Comparison of ENCODE assay signal across 8 cellular contexts in genomic region chr17:75088902-75089417, GRCh38. TPM values are rescaled to one million over a fixed set of nuclear protein-coding genes. Genes with fewer than 3 reads are reported as not detected.
A peak's percentile ranks its signal among the peaks of the same experiment; 100 is the strongest.
DNase-seq lines count a peak whose midpoint lies in the region; ATAC-seq and TF ChIP-seq lines count a peak whose summit lies in the region.

No MANE protein-coding gene starts in this region.

- H3K4me3 Mint-ChIP-seq in activated CD4-positive, alpha-beta memory T cell treated with anti-CD3 and anti-CD28 coated beads for 36 hours: peak overlapping the region; percentile 30

- H3K27me3 ChIP-seq in right cardiac atrium (ENCODE audit: control insufficient read depth, insufficient read depth): no peaks in the 10 kb centered on the region
- no peaks in the 10 kb centered on the region for H3K27me3 ChIP-seq in spleen (replicated peaks in 1 of 7)

- no peak for TF ChIP-seq POLR2A in spleen (IDR thresholded peaks at IDR 0.05)

- TF ChIP-seq CTCF in spleen (IDR thresholded peaks at IDR 0.05 in 8 of 11, conservative IDR thresholded peaks at IDR 0.05 in 3 of 11): no peak

- CTCF ChIA-PET in activated CD4-positive, alpha-beta memory T cell treated with anti-CD3 and anti-CD28 coated beads for 36 hours (lab: Charles Lee): interaction anchor here (0.8 to 1.9 kb wide), 4 partner anchors 16 to 131 kb away, joined by 3 to 4 read pairs (median 4); no protein-coding TSS in a partner anchor

- no peak overlapping the region for H3K27ac Mint-ChIP-seq in activated CD4-positive, alpha-beta memory T cell treated with anti-CD3 and anti-CD28 coated beads for 36 hours

- DNase-seq in SIG-M5 treated with dmso at 0.1 percent for 504 hours (lab: John Stamatoyannopoulos, UW; ENCODE audit: unreplicated experiment) (peak; percentile 51), SIG-M5 (lab: John Stamatoyannopoulos, UW) (no peak), right cardiac atrium (peak in 1 of 3 donors; percentile 69), spleen (no peak), GDM1 (lab: John Stamatoyannopoulos, UW) (no peak), pons (ENCODE audit: low spot score) (no peak)
- DNase-seq in activated CD4-positive, alpha-beta memory T cell treated with anti-CD3 and anti-CD28 coated beads for 36 hours: no peak

- H3K9me3 Mint-ChIP-seq in activated CD4-positive, alpha-beta memory T cell treated with anti-CD3 and anti-CD28 coated beads for 36 hours: no peaks in the 10 kb centered on the region

- H3K27me3 Mint-ChIP-seq in activated CD4-positive, alpha-beta memory T cell treated with anti-CD3 and anti-CD28 coated beads for 36 hours: no peaks in the 10 kb centered on the region

- H3K4me1 ChIP-seq in right cardiac atrium (ENCODE audit: control insufficient read depth, insufficient read depth, low read length) (peaks cover 6% of the 10 kb centered on the region), spleen (peaks cover 36 to 95% (median 69%) of the 10 kb centered on the region in 6 donors)

- H3K9me3 ChIP-seq in right cardiac atrium (ENCODE audit: control insufficient read depth, low read length) (no peaks in the 10 kb centered on the region), spleen (no peaks in the 10 kb centered on the region)

- H3K4me3 ChIP-seq in right cardiac atrium (ENCODE audit: low read length) (peak overlapping the region; percentile 30), spleen (peak overlapping the region in 4 of 8 donors; percentile 54 to 81 (median 59))

- no peaks in the 10 kb centered on the region for H3K36me3 Mint-ChIP-seq in activated CD4-positive, alpha-beta memory T cell treated with anti-CD3 and anti-CD28 coated beads for 36 hours

- WGBS in right cardiac atrium: 69% methylated on average over 2 of the region's 2 CpGs
- WGBS in spleen, 5 donors: 71 to 90% (median 78%) methylated on average over 2 of the region's 2 CpGs

- peaks cover 0 to 7% (median 0%) of the 10 kb centered on the region in 6 donors for H3K36me3 ChIP-seq in spleen

- POLR2A ChIA-PET in activated CD4-positive, alpha-beta memory T cell treated with anti-CD3 and anti-CD28 coated beads for 36 hours (lab: Charles Lee): interaction anchor here (1.1 to 1.3 kb wide), 2 partner anchors 21 to 77 kb away, joined by 3 to 5 read pairs; partner anchors contain the start of genes ARMC7 and MRPL58

- ATAC-seq in right cardiac atrium: peak; percentile 8 to 62
- ATAC-seq in HG02973 (IDR thresholded peaks at IDR 0.05; ENCODE audit: unreplicated experiment): no peak

- intact Hi-C loops in activated CD4-positive, alpha-beta memory T cell treated with anti-CD3 and anti-CD28 coated beads for 36 hours (cut with micrococcal nuclease): loop anchor here (1.0 kb wide), 1 partner anchor 20 kb away; the partner anchor contains the start of gene ARMC7
- intact Hi-C loops in right cardiac atrium (cut with DNase I) (no loop called here), spleen (cut with DNase I; ENCODE audit: low total_unique reads) (no loop called here)

- H3K27ac ChIP-seq in right cardiac atrium (ENCODE audit: low read length) (peak overlapping the region; percentile 88), spleen (peak overlapping the region; percentile 70 to 97 (median 89))

- peaks cover 38% of the 10 kb centered on the region for H3K4me1 Mint-ChIP-seq in activated CD4-positive, alpha-beta memory T cell treated with anti-CD3 and anti-CD28 coated beads for 36 hours (ENCODE audit: low read depth)

RNA-seq across cellular contexts. Expression of gene SLC16A5, which starts 1.2 kb away (rescaled TPM):
- 1 to 10 TPM; 6.7 to 7.7 TPM for total RNA-seq in activated CD4-positive, alpha-beta memory T cell treated with anti-CD3 and anti-CD28 coated beads for 36 hours
- 10 to 100 TPM; 12.7 to 21.6 (median 18.5) TPM for total RNA-seq in right cardiac atrium
- 12.7 TPM for polyA plus RNA-seq in right cardiac atrium
- total RNA-seq in spleen: 10 to 100 TPM in 6 of 7 donors, 1 to 10 TPM in 1; 9.3 to 31.0 (median 14.9) TPM
- 1 to 10 TPM; 3.1 to 6.4 (median 4.7) TPM for polyA plus RNA-seq in spleen

RNA-seq across cellular contexts. Expression of gene ARMC7, which starts 20.8 kb away (rescaled TPM):
- 1 to 10 TPM; 6.5 to 8.2 TPM for total RNA-seq in activated CD4-positive, alpha-beta memory T cell treated with anti-CD3 and anti-CD28 coated beads for 36 hours
- 10 to 100 TPM in 1 of 4 donors, 1 to 10 TPM in 3; 9.4 to 10.9 (median 9.6) TPM for total RNA-seq in right cardiac atrium
- polyA plus RNA-seq in right cardiac atrium: 7.7 TPM
- 10 to 100 TPM; 10.5 to 19.2 (median 14.7) TPM for total RNA-seq in spleen
- 10 to 100 TPM in 2 of 3 donors, 1 to 10 TPM in 1; 7.8 to 12.4 (median 10.0) TPM for polyA plus RNA-seq in spleen

RNA-seq across cellular contexts. Expression of gene KCTD2, which starts 41.9 kb away (rescaled TPM):
- total RNA-seq in activated CD4-positive, alpha-beta memory T cell treated with anti-CD3 and anti-CD28 coated beads for 36 hours: 10 to 100 TPM; 20.6 to 23.3 TPM
- total RNA-seq in right cardiac atrium: 10 to 100 TPM; 22.3 to 27.5 (median 23.1) TPM
- 22.8 TPM for polyA plus RNA-seq in right cardiac atrium
- 10 to 100 TPM; 23.0 to 28.4 (median 25.5) TPM for total RNA-seq in spleen
- 10 to 100 TPM; 11.0 to 27.2 (median 11.9) TPM for polyA plus RNA-seq in spleen

RNA-seq across cellular contexts. Expression of gene ATP5PD, which starts 42.2 kb away (rescaled TPM):
- total RNA-seq in activated CD4-positive, alpha-beta memory T cell treated with anti-CD3 and anti-CD28 coated beads for 36 hours: 100 to 1,000 TPM; 249 to 261 TPM
- 100 to 1,000 TPM; 702 to 831 (median 748) TPM for total RNA-seq in right cardiac atrium
- polyA plus RNA-seq in right cardiac atrium: 2,009 TPM
- 100 to 1,000 TPM; 124 to 164 (median 137) TPM for total RNA-seq in spleen
- polyA plus RNA-seq in spleen: 100 to 1,000 TPM; 257 to 312 (median 270) TPM

RNA-seq across cellular contexts. Expression of gene NT5C, which starts 42.6 kb away (rescaled TPM):
- total RNA-seq in activated CD4-positive, alpha-beta memory T cell treated with anti-CD3 and anti-CD28 coated beads for 36 hours: 10 to 100 TPM; 65.2 to 70.8 TPM
- total RNA-seq in right cardiac atrium (10 to 100 TPM; 29.1 to 35.9 (median 33.3) TPM), spleen (10 to 100 TPM; 48.2 to 77.9 (median 54.6) TPM)
- polyA plus RNA-seq in right cardiac atrium (37.5 TPM), spleen (100 to 1,000 TPM; 105 to 145 (median 139) TPM)
